In genomic region chr2:214465386-214466146, GRCh38 we compare ENCODE assay signal across 16 cellular contexts. TPM values are rescaled to one million over a fixed set of nuclear protein-coding genes. Genes with fewer than 3 reads are reported as not detected.
DNase-seq lines count a peak whose midpoint lies in the region; ATAC-seq lines count a peak whose summit lies in the region.
"Had no signal": no experiment of that assay in that cellular context is flagged by ENCODE, and none has a peak within 500 bp of the region (broad histone marks: within the 10 kb centered on the region; RNA-seq: fewer than 3 reads in every experiment).

No MANE protein-coding gene starts in this region.

- no peaks in the 10 kb centered on the region for H3K36me3 ChIP-seq in NT2/D1 (ENCODE audit: insufficient read depth, insufficient read length, low read length)
- H3K36me3 ChIP-seq: upper lobe of left lung had no signal

- peaks cover 7% of the 10 kb centered on the region for H3K9me3 Mint-ChIP-seq in activated T-helper 17 cell treated with anti-CD3 and anti-CD28 coated beads, Interleukin-2, amount 50 U/mL, for 72 hours

- no peaks in the 10 kb centered on the region for H3K4me1 ChIP-seq in NT2/D1 (ENCODE audit: insufficient read depth, insufficient read length)
- H3K4me1 ChIP-seq: upper lobe of left lung had no signal

- H3K27ac Mint-ChIP-seq in activated T-helper 17 cell treated with anti-CD3 and anti-CD28 coated beads, Interleukin-2, amount 50 U/mL, for 72 hours = no peak overlapping the region
- H3K27ac Mint-ChIP-seq: CD14-positive monocyte had no signal

- ATAC-seq in activated T-helper 17 cell treated with anti-CD3 and anti-CD28 coated beads, Interleukin-2, amount 50 U/mL, for 72 hours (replicated peaks) = no peak
- ATAC-seq: K562, Panc1 had no signal

- H3K27me3 ChIP-seq in NT2/D1 (ENCODE audit: insufficient read depth, insufficient read length) = no peaks in the 10 kb centered on the region
- H3K27me3 ChIP-seq: upper lobe of left lung had no signal

- in situ Hi-C loops in ACHN (cut with HindIII; ENCODE audit: low pct_ligation_motif_present, low pct_unique_long_range_greater_than_20kb, low sequenced_read_pairs) = no loop called here

- no peak overlapping the region for H3K4me3 Mint-ChIP-seq in activated T-helper 17 cell treated with anti-CD3 and anti-CD28 coated beads, Interleukin-2, amount 50 U/mL, for 72 hours
- H3K4me3 Mint-ChIP-seq: CD14-positive monocyte had no signal

- no peak overlapping the region for H3K4me3 ChIP-seq in NT2/D1 (ENCODE audit: insufficient read length, low read depth)
- H3K4me3 ChIP-seq: K562, upper lobe of left lung had no signal

- H3K9me3 ChIP-seq in NT2/D1 (ENCODE audit: insufficient read depth, low read length) = no peaks in the 10 kb centered on the region
- H3K9me3 ChIP-seq: upper lobe of left lung had no signal

- no peaks in the 10 kb centered on the region for H3K36me3 Mint-ChIP-seq in activated T-helper 17 cell treated with anti-CD3 and anti-CD28 coated beads, Interleukin-2, amount 50 U/mL, for 72 hours (ENCODE audit: low read depth)
- H3K36me3 Mint-ChIP-seq: CD14-positive monocyte had no signal

- no peak overlapping the region for H3K9ac ChIP-seq in NT2/D1 (ENCODE audit: insufficient read length, low read depth)

- peak; percentile 91 for DNase-seq in EL
- DNase-seq in NT2/D1 (ENCODE audit: low read depth, low spot score) = peak; percentile 30
- DNase-seq in fibroblast of peridontal ligament (ENCODE audit: extremely low read depth) = peak; percentile 70
- peak; percentile 38 for DNase-seq in mucosa of gallbladder (ENCODE audit: low spot score)
- no peak for DNase-seq in ACHN
- no peak for DNase-seq in MV-4-11 (lab: John Stamatoyannopoulos, UW)
- DNase-seq in NCI-H187 (lab: John Stamatoyannopoulos, UW) = no peak
- DNase-seq: activated CD8-positive, alpha-beta memory T cell treated with anti-CD3 and anti-CD28 coated beads, Interleukin-2, amount 50 U/mL, for 4 hours; central memory CD4-positive, alpha-beta T cell; NCI-H2171 treated with DMSO at 0.1 percent for 48 hours; upper lobe of left lung had no signal

- peaks cover 7% of the 10 kb centered on the region for H3K27me3 Mint-ChIP-seq in activated T-helper 17 cell treated with anti-CD3 and anti-CD28 coated beads, Interleukin-2, amount 50 U/mL, for 72 hours

- no peaks in the 10 kb centered on the region for H3K4me1 Mint-ChIP-seq in activated T-helper 17 cell treated with anti-CD3 and anti-CD28 coated beads, Interleukin-2, amount 50 U/mL, for 72 hours
- H3K4me1 Mint-ChIP-seq: CD14-positive monocyte had no signal

RNA-seq across cellular contexts. Expression of gene VWC2L, which starts 54.7 kb away (rescaled TPM):
- not detected for total RNA-seq in mucosa of gallbladder
- total RNA-seq in activated T-helper 17 cell treated with anti-CD3 and anti-CD28 coated beads, Interleukin-2, amount 50 U/mL, for 72 hours = not detected
- total RNA-seq: K562, lung microvascular endothelial cell had no signal

Comparison
In these comparisons a context has a peak if more than half of its experiments do, and no peak if none do; other contexts are left out.
1. DNase-seq: peak in EL (single experiment), NT2/D1 (single experiment), fibroblast of peridontal ligament (single experiment) and mucosa of gallbladder (single experiment); none in ACHN (single experiment), MV-4-11 (single experiment) and NCI-H187 (0 of 2).